In the genomic region with DNA sequence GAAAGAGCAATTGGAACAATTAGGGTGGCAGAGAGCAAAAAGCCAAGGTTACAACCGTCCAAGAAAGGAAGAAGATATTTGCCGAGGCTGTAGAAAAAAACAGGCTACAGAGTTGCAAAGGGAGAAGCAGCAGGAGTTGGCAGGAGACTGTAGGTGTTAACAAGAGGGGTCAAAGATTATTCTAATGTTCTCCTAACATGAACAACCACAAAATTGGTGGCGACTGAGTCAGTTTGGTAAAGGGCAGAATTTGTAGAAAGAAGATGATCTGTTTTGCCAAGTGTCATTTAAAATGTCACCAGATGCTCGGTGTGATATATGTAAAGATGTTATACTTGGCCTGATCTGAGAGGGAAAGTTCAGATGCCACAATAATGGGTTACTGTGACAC, we compare ENCODE assay signal across 8 cellular contexts. TPM values are rescaled to one million over a fixed set of nuclear protein-coding genes. Genes with fewer than 3 reads are reported as not detected.
DNase-seq lines count a peak whose midpoint lies in the region; ATAC-seq, FAIRE-seq and TF ChIP-seq lines count a peak whose summit lies in the region.

No MANE protein-coding gene starts in this region.

- in situ Hi-C loops in K562 (cut with MboI), result no loop called here

- H3K36me3 ChIP-seq in left ventricle myocardium inferior, result no peaks in the 10 kb centered on the region
- peaks cover 11% of the 10 kb centered on the region; the same call in 2 of the 3 replicates for H3K36me3 ChIP-seq in K562 (ENCODE audit: control insufficient read depth, insufficient read depth, low read length)

- H3K4me1 ChIP-seq in left ventricle myocardium inferior (peaks cover 93% of the 10 kb centered on the region), K562 (replicated peaks in 1 of 2; ENCODE audit: control insufficient read depth in 2 of 2, insufficient read depth in 2 of 2, low read length in 2 of 2) (peaks cover 33 to 42% of the 10 kb centered on the region in 2 experiments), mononuclear cell (ENCODE audit: insufficient read depth, low read length) (peaks cover 75% of the 10 kb centered on the region)

- peak overlapping the region; percentile 100 for H3K4me2 ChIP-seq in K562 (ENCODE audit: insufficient read depth, low read length)

- H3K79me2 ChIP-seq in K562 (ENCODE audit: control insufficient read depth, insufficient read depth, low read length), result peaks cover 49% of the 10 kb centered on the region

- H3K9me3 ChIP-seq in left ventricle myocardium inferior (replicated peaks) (no peaks in the 10 kb centered on the region), K562 (replicated peaks; ENCODE audit: control insufficient read depth, insufficient read depth, low read depth, low read length) (no peaks in the 10 kb centered on the region), mononuclear cell (ENCODE audit: low read depth, low read length) (no peaks in the 10 kb centered on the region)

- H3K9me1 ChIP-seq in K562 (ENCODE audit: control insufficient read depth, insufficient read depth, low read length), result no peaks in the 10 kb centered on the region

- FAIRE-seq in K562 (lab: Jason Lieb, UNC), result no peak

- intact Hi-C loops in left ventricle myocardium inferior (cut with micrococcal nuclease), result loop anchor here (10.0 kb wide), 1 partner anchor 57 kb away; a partner anchor contains a TSS
- intact Hi-C loops in Right ventricle myocardium superior (cut with DNase I), result no loop called here
- intact Hi-C loops in K562 (cut with micrococcal nuclease), result loop anchor here (2.0 to 5.0 kb wide), 3 partner anchors 29 to 64 kb away; a partner anchor contains a TSS

- CTCF ChIA-PET in K562 (lab: Yijun Ruan, JAX; ENCODE audit: low intra/inter-chr PET ratio), result interaction anchor here (1.9 kb wide), 1 partner anchor 28 kb away, joined by 12 read pairs; no protein-coding TSS in a partner anchor

- TF ChIP-seq EP300 in K562 (IDR thresholded peaks at IDR 0.05; ENCODE audit: low read length), result no peak

- H3K27ac ChIP-seq in left ventricle myocardium inferior (replicated peaks) (peak overlapping the region; percentile 94), K562 (ENCODE audit: extremely low read depth, low read depth, low read length) (peak overlapping the region; percentile 75)

- BruUV-seq in K562 (replicated peaks; lab: Mats Ljungman, UMichigan), result no TSS peak

- H3K27me3 ChIP-seq in left ventricle myocardium inferior (ENCODE audit: low read depth) (no peaks in the 10 kb centered on the region), K562 (ENCODE audit: control insufficient read depth in 2 of 2, insufficient read depth in 2 of 2, low read length in 2 of 2) (no peaks in the 10 kb centered on the region), mononuclear cell (ENCODE audit: insufficient read depth, low read length) (no peaks in the 10 kb centered on the region)

- POLR2A ChIA-PET in K562 (lab: Yijun Ruan, JAX), result interaction anchor here (0.5 kb wide), 1 partner anchor 752 kb away, joined by 3 read pairs; no protein-coding TSS in a partner anchor

- DNase-seq in left ventricle myocardium inferior (no peak), Right ventricle myocardium superior (no peak), K562 (ENCODE audit: extremely low read depth in 1 of 4, low spot score in 3 of 4) (no peak), NCI-H82 treated with DMSO at 0.1 percent for 48 hours (lab: John Stamatoyannopoulos, UW; ENCODE audit: unreplicated experiment) (no peak)
- no peak for DNase-seq in activated CD8-positive, alpha-beta memory T cell treated with anti-CD3 and anti-CD28 coated beads, Interleukin-2, amount 50 U/mL, for 48 hours

- H4K20me1 ChIP-seq in K562 (replicated peaks; ENCODE audit: control insufficient read depth, insufficient read depth, low read length), result no peaks in the 10 kb centered on the region

- no peak for TF ChIP-seq POLR2A in K562 (conservative IDR thresholded peaks at IDR 0.05)

- TF ChIP-seq RAD21 in K562 (CRISPR knock-in tag; conservative IDR thresholded peaks at IDR 0.05 in 1 of 2, IDR thresholded peaks at IDR 0.05 in 1 of 2), result no peak

- no peak for TF ChIP-seq CTCF in left ventricle myocardium inferior (IDR thresholded peaks at IDR 0.05; ENCODE audit: borderline replicate concordance)
- TF ChIP-seq CTCF in K562 (IDR thresholded peaks at IDR 0.05 in 2 of 3, conservative IDR thresholded peaks at IDR 0.05 in 1 of 3; ENCODE audit: insufficient read depth in 2 of 3, low read depth in 1 of 3, low read length in 3 of 3), result no peak

- peak overlapping the region; percentile 79 for H3K4me3 ChIP-seq in left ventricle myocardium inferior
- peak overlapping the region; percentile 87 for H3K4me3 ChIP-seq in K562
- peak overlapping the region; percentile 63 for H3K4me3 ChIP-seq in mononuclear cell (ENCODE audit: low read length)

- peak overlapping the region; percentile 57 to 88; a peak in 3 of 4 replicates for H3K9ac ChIP-seq in K562 (ENCODE audit: insufficient read depth in 1 of 2, low read depth in 2 of 2, low read length in 2 of 2)

- WGBS in K562 (ENCODE audit: insufficient coverage, low coverage, missing lambda C conversion rate), result 3% methylated on average over 4 of the region's 4 CpGs

- no peak for ATAC-seq in Right ventricle myocardium superior (ENCODE audit: poor library complexity)
- ATAC-seq in K562, result no peak
- ATAC-seq in GM19397 (IDR thresholded peaks at IDR 0.05; ENCODE audit: unreplicated experiment), result no peak
- ATAC-seq in GM21390 (IDR thresholded peaks at IDR 0.05; ENCODE audit: unreplicated experiment), result no peak

- H2AFZ ChIP-seq in K562 (ENCODE audit: low read depth, low read length), result peak overlapping the region; percentile 89

RNA-seq across cellular contexts. Expression of a gene that starts 0.4 kb away (rescaled TPM):
- total RNA-seq in left ventricle myocardium inferior, result 42.8 TPM
- 41.3 TPM for total RNA-seq in Right ventricle myocardium superior
- total RNA-seq in K562 (2011; cell fraction: chromatin; rRNA removed; ENCODE audit: low replicate concordance), result 30.9 and 35.7 TPM in 2 replicates
- 17.5 and 18.4 TPM in 2 replicates for total RNA-seq in K562 (2011; cell fraction: nucleolus; rRNA removed)
- total RNA-seq in K562 (2011; cell fraction: nucleoplasm; rRNA removed), result 26.4 and 27.8 TPM in 2 replicates
- total RNA-seq in K562 (2014; rRNA removed), result 20.8 and 24.8 TPM in 2 replicates
- 23.1 and 25.4 TPM in 2 replicates for total RNA-seq in K562 (2014; rRNA removed; fragmentation: Illumina TruSeq; extraction: Trizol)
- 23.2 and 25.4 TPM in 2 replicates for total RNA-seq in K562 (2015; rRNA removed; fragmentation: Illumina TruSeq; extraction: Trizol)
- total RNA-seq in K562 (2021), result 26.2 and 26.6 TPM in 2 replicates
- 48.3 and 49.9 TPM in 2 replicates for polyA plus RNA-seq in K562 (2011; rRNA removed)
- polyA plus RNA-seq in K562 (2011; cell fraction: cytosol; rRNA removed), result 44.2 and 59.4 TPM in 2 replicates
- 25.7 and 33.3 TPM in 2 replicates for polyA plus RNA-seq in K562 (2011; cell fraction: nucleus; rRNA removed)
- polyA plus RNA-seq in K562 (2012), result 20.7 and 32.8 TPM in 2 replicates
- 33.7 and 43.4 TPM in 2 replicates for polyA plus RNA-seq in K562 (2014; fragmentation: Illumina TruSeq; extraction: Trizol)
- 10 to 100 TPM; 16.7 to 27.7 TPM for polyA plus RNA-seq in K562 (2014; fragmentation: Nextera tagmentation; extraction: Ambion mirVana)
- polyA plus RNA-seq in K562 (2014; rRNA removed), result 26.2 and 26.7 TPM in 2 replicates
- 46.5 and 49.2 TPM in 2 replicates for polyA minus RNA-seq in K562 (2011; rRNA and poly(A)+ RNA removed)
- 21.6 and 22.0 TPM in 2 replicates for polyA minus RNA-seq in K562 (2011; cell fraction: cytosol; rRNA and poly(A)+ RNA removed)
- 7.1 and 15.2 TPM in 2 replicates for polyA minus RNA-seq in K562 (2011; cell fraction: nucleus; rRNA and poly(A)+ RNA removed)
- total RNA-seq in mononuclear cell, result 18.2 TPM

RNA-seq across cellular contexts. Expression of a gene that starts 1.1 kb away (rescaled TPM):
- total RNA-seq in left ventricle myocardium inferior (44.3 TPM), Right ventricle myocardium superior (41.6 TPM), K562 (2014; rRNA removed) (6.0 and 8.2 TPM in 2 replicates), K562 (2014; rRNA removed; fragmentation: Illumina TruSeq; extraction: Trizol) (5.6 TPM in 2 replicates), K562 (2015; rRNA removed; fragmentation: Illumina TruSeq; extraction: Trizol) (5.9 and 6.7 TPM in 2 replicates), K562 (2021) (8.6 and 9.8 TPM in 2 replicates), mononuclear cell (14.4 TPM)
- 16.9 and 36.3 TPM in 2 replicates for total RNA-seq in K562 (2011; cell fraction: chromatin; rRNA removed; ENCODE audit: low replicate concordance)
- 15.0 and 17.3 TPM in 2 replicates for total RNA-seq in K562 (2011; cell fraction: nucleolus; rRNA removed)
- 15.4 and 19.2 TPM in 2 replicates for total RNA-seq in K562 (2011; cell fraction: nucleoplasm; rRNA removed)
- polyA plus RNA-seq in K562 (2011; rRNA removed) (4.3 and 5.4 TPM in 2 replicates), K562 (2014; fragmentation: Illumina TruSeq; extraction: Trizol) (9.1 and 11.0 TPM in 2 replicates), K562 (2014; fragmentation: Nextera tagmentation; extraction: Ambion mirVana) (1 to 10 TPM in 1 of 2 experiments, under 1 TPM in 1; 0.49 to 1.4 TPM), K562 (2014; rRNA removed) (6.0 and 6.1 TPM in 2 replicates)
- polyA plus RNA-seq in K562 (2011; cell fraction: cytosol; rRNA removed), result 5.1 and 6.6 TPM in 2 replicates
- polyA plus RNA-seq in K562 (2011; cell fraction: nucleus; rRNA removed), result 12.9 and 19.3 TPM in 2 replicates
- polyA plus RNA-seq in K562 (2012), result 7.4 and 12.9 TPM in 2 replicates
- polyA minus RNA-seq in K562 (2011; rRNA and poly(A)+ RNA removed), result 5.2 and 7.1 TPM in 2 replicates
- polyA minus RNA-seq in K562 (2011; cell fraction: cytosol; rRNA and poly(A)+ RNA removed), result 6.5 and 7.9 TPM in 2 replicates
- polyA minus RNA-seq in K562 (2011; cell fraction: nucleus; rRNA and poly(A)+ RNA removed), result 4.6 and 4.8 TPM in 2 replicates

RNA-seq across cellular contexts. Expression of a gene that starts 25.8 kb away (rescaled TPM):
- total RNA-seq in left ventricle myocardium inferior, result 0.14 TPM
- total RNA-seq in Right ventricle myocardium superior, result not detected
- total RNA-seq in K562 (2011; cell fraction: chromatin; rRNA removed; ENCODE audit: low replicate concordance), result 1.5 and 3.7 TPM in 2 replicates
- 1.6 and 1.7 TPM in 2 replicates for total RNA-seq in K562 (2011; cell fraction: nucleolus; rRNA removed)
- 1.1 and 1.2 TPM in 2 replicates for total RNA-seq in K562 (2011; cell fraction: nucleoplasm; rRNA removed)
- total RNA-seq in K562 (2014; rRNA removed), result 0.36 and 0.49 TPM in 2 replicates
- total RNA-seq in K562 (2014; rRNA removed; fragmentation: Illumina TruSeq; extraction: Trizol), result 0.48 and 0.58 TPM in 2 replicates
- total RNA-seq in K562 (2015; rRNA removed; fragmentation: Illumina TruSeq; extraction: Trizol), result 0.87 and 1.1 TPM in 2 replicates
- 0.55 and 0.96 TPM in 2 replicates for total RNA-seq in K562 (2021)
- 0.88 and 1.6 TPM in 2 replicates for polyA plus RNA-seq in K562 (2011; rRNA removed)
- 1.3 and 3.2 TPM in 2 replicates for polyA plus RNA-seq in K562 (2011; cell fraction: cytosol; rRNA removed)
- polyA plus RNA-seq in K562 (2011; cell fraction: nucleus; rRNA removed), result 1.7 and 2.9 TPM in 2 replicates
- polyA plus RNA-seq in K562 (2012), result 2.6 and 3.4 TPM in 2 replicates
- 0.79 and 1.1 TPM in 2 replicates for polyA plus RNA-seq in K562 (2014; fragmentation: Illumina TruSeq; extraction: Trizol)
- polyA plus RNA-seq in K562 (2014; fragmentation: Nextera tagmentation; extraction: Ambion mirVana), result under 1 TPM; 0.24 to 0.57 TPM
- polyA plus RNA-seq in K562 (2014; rRNA removed), result 0.56 and 1.2 TPM in 2 replicates
- 0.99 and 1.5 TPM in 2 replicates for polyA minus RNA-seq in K562 (2011; rRNA and poly(A)+ RNA removed)
- 1.2 TPM in 1 of 2 replicates, not detected in the other for polyA minus RNA-seq in K562 (2011; cell fraction: cytosol; rRNA and poly(A)+ RNA removed)
- polyA minus RNA-seq in K562 (2011; cell fraction: nucleus; rRNA and poly(A)+ RNA removed), result 1.2 and 1.3 TPM in 2 replicates
- 0.10 TPM for total RNA-seq in mononuclear cell

RNA-seq across cellular contexts. Expression of a gene that starts 28.5 kb away (rescaled TPM):
- total RNA-seq in left ventricle myocardium inferior, result 0.47 TPM
- total RNA-seq in Right ventricle myocardium superior, result 0.43 TPM
- 9.9 and 10.6 TPM in 2 replicates for total RNA-seq in K562 (2011; cell fraction: chromatin; rRNA removed; ENCODE audit: low replicate concordance)
- 5.3 TPM in 2 replicates for total RNA-seq in K562 (2011; cell fraction: nucleolus; rRNA removed)
- total RNA-seq in K562 (2011; cell fraction: nucleoplasm; rRNA removed), result 6.0 and 10.8 TPM in 2 replicates
- total RNA-seq in K562 (2014; rRNA removed), result 0.49 and 0.68 TPM in 2 replicates
- 0.55 and 0.67 TPM in 2 replicates for total RNA-seq in K562 (2014; rRNA removed; fragmentation: Illumina TruSeq; extraction: Trizol)
- total RNA-seq in K562 (2015; rRNA removed; fragmentation: Illumina TruSeq; extraction: Trizol), result 0.54 and 0.90 TPM in 2 replicates
- 0.47 and 0.84 TPM in 2 replicates for total RNA-seq in K562 (2021)
- 1.3 and 2.5 TPM in 2 replicates for polyA plus RNA-seq in K562 (2011; rRNA removed)
- polyA plus RNA-seq in K562 (2011; cell fraction: cytosol; rRNA removed), result 0.37 and 2.3 TPM in 2 replicates
- polyA plus RNA-seq in K562 (2011; cell fraction: nucleus; rRNA removed), result 5.6 and 8.6 TPM in 2 replicates
- 0.44 and 1.3 TPM in 2 replicates for polyA plus RNA-seq in K562 (2012)
- polyA plus RNA-seq in K562 (2014; fragmentation: Illumina TruSeq; extraction: Trizol), result 0.53 and 0.98 TPM in 2 replicates
- polyA plus RNA-seq in K562 (2014; fragmentation: Nextera tagmentation; extraction: Ambion mirVana), result under 1 TPM; 0.08 to 0.31 TPM
- polyA plus RNA-seq in K562 (2014; rRNA removed), result 0.73 and 1.4 TPM in 2 replicates
- 1.2 and 1.5 TPM in 2 replicates for polyA minus RNA-seq in K562 (2011; rRNA and poly(A)+ RNA removed)
- not detected in 2 replicates for polyA minus RNA-seq in K562 (2011; cell fraction: cytosol; rRNA and poly(A)+ RNA removed)
- polyA minus RNA-seq in K562 (2011; cell fraction: nucleus; rRNA and poly(A)+ RNA removed), result 0.54 and 1.6 TPM in 2 replicates
- total RNA-seq in mononuclear cell, result 0.10 TPM

RNA-seq across cellular contexts. Expression of a gene that starts 33.2 kb away (rescaled TPM):
- total RNA-seq in left ventricle myocardium inferior, result 78.9 TPM
- 82.5 TPM for total RNA-seq in Right ventricle myocardium superior
- total RNA-seq in K562 (2011; cell fraction: chromatin; rRNA removed; ENCODE audit: low replicate concordance), result 248 and 437 TPM in 2 replicates
- total RNA-seq in K562 (2011; cell fraction: nucleolus; rRNA removed), result 367 and 410 TPM in 2 replicates
- total RNA-seq in K562 (2011; cell fraction: nucleoplasm; rRNA removed), result 413 and 472 TPM in 2 replicates
- total RNA-seq in K562 (2014; rRNA removed), result 103 and 124 TPM in 2 replicates
- total RNA-seq in K562 (2014; rRNA removed; fragmentation: Illumina TruSeq; extraction: Trizol), result 147 and 163 TPM in 2 replicates
- 127 and 129 TPM in 2 replicates for total RNA-seq in K562 (2015; rRNA removed; fragmentation: Illumina TruSeq; extraction: Trizol)
- 233 and 235 TPM in 2 replicates for total RNA-seq in K562 (2021)
- polyA plus RNA-seq in K562 (2011; rRNA removed), result 170 and 234 TPM in 2 replicates
- 171 and 248 TPM in 2 replicates for polyA plus RNA-seq in K562 (2011; cell fraction: cytosol; rRNA removed)
- 320 and 498 TPM in 2 replicates for polyA plus RNA-seq in K562 (2011; cell fraction: nucleus; rRNA removed)
- polyA plus RNA-seq in K562 (2012), result 121 and 218 TPM in 2 replicates
- 272 and 295 TPM in 2 replicates for polyA plus RNA-seq in K562 (2014; fragmentation: Illumina TruSeq; extraction: Trizol)
- 10 to 100 TPM; 23.4 to 30.0 TPM for polyA plus RNA-seq in K562 (2014; fragmentation: Nextera tagmentation; extraction: Ambion mirVana)
- polyA plus RNA-seq in K562 (2014; rRNA removed), result 132 and 136 TPM in 2 replicates
- polyA minus RNA-seq in K562 (2011; rRNA and poly(A)+ RNA removed), result 208 and 219 TPM in 2 replicates
- 96.4 and 123 TPM in 2 replicates for polyA minus RNA-seq in K562 (2011; cell fraction: cytosol; rRNA and poly(A)+ RNA removed)
- 53.7 and 99.9 TPM in 2 replicates for polyA minus RNA-seq in K562 (2011; cell fraction: nucleus; rRNA and poly(A)+ RNA removed)
- 84.8 TPM for total RNA-seq in mononuclear cell
